8 cellular contexts compared by ENCODE assay signal in the genomic region with DNA sequence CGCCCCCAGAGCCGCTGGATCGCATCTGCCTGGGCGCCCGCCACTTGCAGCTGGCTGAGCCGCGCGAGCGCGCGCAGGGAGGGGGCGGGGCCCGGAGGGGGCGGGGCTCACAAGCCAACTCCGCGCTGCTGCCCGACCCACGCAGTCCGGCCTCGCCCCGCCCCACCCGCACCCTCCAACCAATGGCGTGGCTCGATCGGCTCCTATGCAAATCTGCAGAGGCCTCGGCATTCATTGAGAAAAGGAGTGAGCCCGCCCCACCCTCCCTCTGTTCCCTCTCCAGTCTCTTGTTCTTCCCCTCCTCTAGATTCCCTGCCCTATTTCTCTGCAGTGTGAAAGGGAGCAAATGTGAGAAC. TPM values are rescaled to one million over a fixed set of nuclear protein-coding genes. Genes with fewer than 3 reads are reported as not detected.
DNase-seq lines count a peak whose midpoint lies in the region; ATAC-seq, FAIRE-seq and TF ChIP-seq lines count a peak whose summit lies in the region.

Gene ALK, minus strand, starts transcription at position 27 of the 356 bp plus-strand sequence. CDS start 927 bp downstream, outside the sequence.

- CTCF ChIA-PET in WTC11 (lab: Charles Lee) = interaction anchor here (0.6 to 4.4 kb wide), 18 partner anchors 20 to 965 kb away, joined by 3 to 71 read pairs (median 4); no protein-coding TSS in a partner anchor

- in situ Hi-C loops in GM13976 (cut with MboI; ENCODE audit: low sequenced_read_pairs, unreplicated experiment) = loop anchor here (10.0 kb wide), 1 partner anchor 163 kb away; no protein-coding TSS in a partner anchor

- ATAC-seq in WTC11 = peak; percentile 93
- ATAC-seq in HG02623 (IDR thresholded peaks at IDR 0.05; ENCODE audit: unreplicated experiment) = no peak
- ATAC-seq in HG02884 (IDR thresholded peaks at IDR 0.05; ENCODE audit: unreplicated experiment) = no peak

- H3K27ac Mint-ChIP-seq in WTC11 (no peak within 1 kb of the TSS), immature natural killer cell (no peak within 1 kb of the TSS)

- H3K4me3 ChIP-seq in bronchial epithelial cell (ENCODE audit: low read depth, low read length) = no peak within 1 kb of the TSS

- peak; percentile 64 for DNase-seq in GM13976 (ENCODE audit: low spot score)
- DNase-seq in NCI-H187 (lab: John Stamatoyannopoulos, UW) = peak; percentile 90 to 96
- peak; percentile 97 for DNase-seq in WTC11 (ENCODE audit: low spot score)
- DNase-seq in bronchial epithelial cell (ENCODE audit: low read depth) = peak; percentile 75
- peak; percentile 6 to 26 (median 14) for DNase-seq in immature natural killer cell
- DNase-seq in smooth muscle cell of the brain vasculature (ENCODE audit: low read depth, low spot score) = peak; percentile 36

- no peaks in the 10 kb centered on the region for H3K9me3 Mint-ChIP-seq in WTC11
- peaks cover 0 to 11% (median 0%) of the 10 kb centered on the region in 6 donors for H3K9me3 Mint-ChIP-seq in immature natural killer cell

- H3K36me3 Mint-ChIP-seq in WTC11 (no peaks in the 10 kb centered on the region), immature natural killer cell (peaks cover 0 to 4% (median 3%) of the 10 kb centered on the region in 3 donors)

- no peaks in the 10 kb centered on the region for H3K36me3 ChIP-seq in bronchial epithelial cell (ENCODE audit: control insufficient read depth, insufficient read depth, low read length)

- H3K27me3 Mint-ChIP-seq in WTC11 (ENCODE audit: low read depth) (peaks cover 58% of the 10 kb centered on the region), immature natural killer cell (ENCODE audit: low read depth in 3 of 3) (peaks cover 19 to 42% (median 22%) of the 10 kb centered on the region in 3 donors)

- POLR2A ChIA-PET in WTC11 (lab: Charles Lee) = no interaction called here

- FAIRE-seq in bronchial epithelial cell (lab: Jason Lieb, UNC) = no peak

- peaks cover 16% of the 10 kb centered on the region for H3K27me3 ChIP-seq in bronchial epithelial cell (ENCODE audit: control insufficient read depth, insufficient read depth, low read length)

- TF ChIP-seq CTCF in GM13976 (IDR thresholded peaks at IDR 0.05; ENCODE audit: borderline replicate concordance, control extremely low read depth, extremely low read depth, insufficient read depth, missing control alignments) (no peak), WTC11 (IDR thresholded peaks at IDR 0.05) (no peak), bronchial epithelial cell (IDR thresholded peaks at IDR 0.05; ENCODE audit: insufficient read depth, low read length, severe bottlenecking) (no peak)

- H3K4me1 Mint-ChIP-seq in WTC11 (peaks cover 13% of the 10 kb centered on the region), immature natural killer cell (peaks cover 10 to 15% of the 10 kb centered on the region in 2 donors)

- H3K4me3 Mint-ChIP-seq in WTC11 (peak within 1 kb of the TSS; percentile 79), immature natural killer cell (peak within 1 kb of the TSS; percentile 44 to 57 (median 48))

TF ChIP-seq in WTC11, 78 proteins besides CTCF, POLR2A, EP300 and RAD21 (continues in another document):
- TF ChIP-seq, protein P1, sequence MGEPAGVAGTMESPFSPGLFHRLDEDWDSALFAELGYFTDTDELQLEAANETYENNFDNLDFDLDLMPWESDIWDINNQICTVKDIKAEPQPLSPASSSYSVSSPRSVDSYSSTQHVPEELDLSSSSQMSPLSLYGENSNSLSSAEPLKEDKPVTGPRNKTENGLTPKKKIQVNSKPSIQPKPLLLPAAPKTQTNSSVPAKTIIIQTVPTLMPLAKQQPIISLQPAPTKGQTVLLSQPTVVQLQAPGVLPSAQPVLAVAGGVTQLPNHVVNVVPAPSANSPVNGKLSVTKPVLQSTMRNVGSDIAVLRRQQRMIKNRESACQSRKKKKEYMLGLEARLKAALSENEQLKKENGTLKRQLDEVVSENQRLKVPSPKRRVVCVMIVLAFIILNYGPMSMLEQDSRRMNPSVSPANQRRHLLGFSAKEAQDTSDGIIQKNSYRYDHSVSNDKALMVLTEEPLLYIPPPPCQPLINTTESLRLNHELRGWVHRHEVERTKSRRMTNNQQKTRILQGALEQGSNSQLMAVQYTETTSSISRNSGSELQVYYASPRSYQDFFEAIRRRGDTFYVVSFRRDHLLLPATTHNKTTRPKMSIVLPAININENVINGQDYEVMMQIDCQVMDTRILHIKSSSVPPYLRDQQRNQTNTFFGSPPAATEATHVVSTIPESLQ (CRISPR knock-in tag; IDR thresholded peaks at IDR 0.05) = no peak
- TF ChIP-seq ZBTB21 (CRISPR knock-in tag; IDR thresholded peaks at IDR 0.05; ENCODE audit: borderline replicate concordance) (no peak), ESRRA (CRISPR knock-in tag; IDR thresholded peaks at IDR 0.05; ENCODE audit: borderline replicate concordance) (no peak), PRDM15 (CRISPR knock-in tag; IDR thresholded peaks at IDR 0.05) (no peak), SOX15 (CRISPR knock-in tag; IDR thresholded peaks at IDR 0.05) (no peak), GABPB1 (CRISPR knock-in tag; IDR thresholded peaks at IDR 0.05) (no peak), ZNF416 (CRISPR knock-in tag; IDR thresholded peaks at IDR 0.05) (no peak), TP53 (CRISPR knock-in tag; IDR thresholded peaks at IDR 0.05) (no peak), MYBL2 (CRISPR knock-in tag; IDR thresholded peaks at IDR 0.05) (no peak), PRRX2 (CRISPR knock-in tag; IDR thresholded peaks at IDR 0.05) (no peak)
- TF ChIP-seq, protein P2, sequence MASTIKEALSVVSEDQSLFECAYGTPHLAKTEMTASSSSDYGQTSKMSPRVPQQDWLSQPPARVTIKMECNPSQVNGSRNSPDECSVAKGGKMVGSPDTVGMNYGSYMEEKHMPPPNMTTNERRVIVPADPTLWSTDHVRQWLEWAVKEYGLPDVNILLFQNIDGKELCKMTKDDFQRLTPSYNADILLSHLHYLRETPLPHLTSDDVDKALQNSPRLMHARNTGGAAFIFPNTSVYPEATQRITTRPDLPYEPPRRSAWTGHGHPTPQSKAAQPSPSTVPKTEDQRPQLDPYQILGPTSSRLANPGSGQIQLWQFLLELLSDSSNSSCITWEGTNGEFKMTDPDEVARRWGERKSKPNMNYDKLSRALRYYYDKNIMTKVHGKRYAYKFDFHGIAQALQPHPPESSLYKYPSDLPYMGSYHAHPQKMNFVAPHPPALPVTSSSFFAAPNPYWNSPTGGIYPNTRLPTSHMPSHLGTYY (CRISPR knock-in tag; IDR thresholded peaks at IDR 0.05) = no peak
- TF ChIP-seq, protein P3, sequence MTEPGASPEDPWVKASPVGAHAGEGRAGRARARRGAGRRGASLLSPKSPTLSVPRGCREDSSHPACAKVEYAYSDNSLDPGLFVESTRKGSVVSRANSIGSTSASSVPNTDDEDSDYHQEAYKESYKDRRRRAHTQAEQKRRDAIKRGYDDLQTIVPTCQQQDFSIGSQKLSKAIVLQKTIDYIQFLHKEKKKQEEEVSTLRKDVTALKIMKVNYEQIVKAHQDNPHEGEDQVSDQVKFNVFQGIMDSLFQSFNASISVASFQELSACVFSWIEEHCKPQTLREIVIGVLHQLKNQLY (CRISPR knock-in tag; IDR thresholded peaks at IDR 0.05) = no peak

RNA-seq across cellular contexts. Expression of gene ALK, which starts in this region (rescaled TPM):
- total RNA-seq in WTC11 (2021) = 0.09 to 0.11 TPM in 2 of 3 replicates, not detected in the other
- total RNA-seq in bronchial epithelial cell = not detected in 2 replicates
- polyA plus RNA-seq in immature natural killer cell = not detected

Comparison
In these comparisons a context has a peak if more than half of its experiments do, and no peak if none do; other contexts are left out.
1. Peak in DNase-seq and ATAC-seq in WTC11; RNA of the gene not detected or under 1 TPM.
2. Peak in DNase-seq in bronchial epithelial cell; RNA of the gene not detected or under 1 TPM.
3. Peak in DNase-seq in immature natural killer cell; RNA of the gene not detected or under 1 TPM.
4. DNase-seq: peak in every context shown above with its lines; median percentile 97 in WTC11; 93 in NCI-H187; 75 in bronchial epithelial cell; 64 in GM13976; 36 in smooth muscle cell of the brain vasculature; 14 in immature natural killer cell.